13 cellular contexts compared by ENCODE assay signal in the genomic region with DNA sequence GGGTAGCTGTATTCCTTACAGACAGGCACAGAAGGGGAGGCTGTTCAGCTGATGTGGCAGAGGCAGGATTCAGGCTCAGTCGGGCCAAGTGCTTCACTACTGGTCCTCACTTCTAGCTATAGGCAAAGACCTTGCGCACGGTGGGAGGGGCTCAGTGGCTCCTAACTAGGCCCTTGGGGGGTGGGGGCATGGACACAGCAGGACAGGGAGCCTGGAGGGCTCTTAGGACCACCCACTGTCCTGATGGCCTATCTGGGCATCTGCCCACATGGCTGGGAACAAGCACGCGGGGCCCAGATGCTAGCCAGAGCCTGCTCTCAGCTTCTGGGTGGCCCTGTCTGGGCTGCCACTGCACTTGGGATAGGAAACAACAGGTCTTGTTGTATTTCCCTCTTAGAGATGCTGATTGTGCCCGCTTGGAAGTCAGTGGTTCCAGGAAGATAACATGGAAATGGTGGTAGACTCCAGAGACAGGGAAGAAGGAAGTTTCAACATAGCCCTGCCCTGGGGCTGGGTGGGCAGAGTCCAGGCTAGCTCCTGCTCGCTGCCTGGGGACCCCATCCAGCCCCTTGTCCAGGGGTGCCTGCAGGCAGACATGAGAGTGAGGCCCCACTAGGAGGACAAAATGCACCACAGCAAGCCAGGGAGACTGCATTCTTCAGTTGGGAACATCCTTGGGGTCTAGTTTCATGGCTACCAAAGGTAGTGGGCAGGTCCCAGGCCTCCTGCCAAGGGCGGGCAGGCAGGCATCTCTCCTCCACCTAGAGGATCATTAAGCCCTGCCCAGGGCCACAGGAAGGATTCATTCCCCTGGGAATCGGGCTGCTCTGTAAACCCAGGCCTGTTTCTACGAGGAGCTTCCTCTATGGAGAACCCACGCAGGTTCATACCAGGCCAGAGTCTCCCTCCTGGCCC.
DNase-seq lines count a peak whose midpoint lies in the region; TF ChIP-seq lines count a peak whose summit lies in the region.
"Had no signal": no experiment of that assay in that cellular context is flagged by ENCODE, and none has a peak within 500 bp of the region (broad histone marks: within the 10 kb centered on the region; RNA-seq: fewer than 3 reads in every experiment).

No MANE protein-coding gene starts in this region.

- H3K9me3 ChIP-seq in HEK293 (ENCODE audit: control insufficient read depth, insufficient read depth, low read depth, low read length) (no peaks in the 10 kb centered on the region), ascending aorta (no peaks in the 10 kb centered on the region), stomach (no peaks in the 10 kb centered on the region)

- WGBS in stomach, 5 donors, result 76 to 84% (median 84%) methylated on average over 11 of the region's 11 CpGs

- POLR2A ChIA-PET in HEK293 (lab: Yijun Ruan, JAX), result interaction anchor here (0.6 kb wide), 1 partner anchor 142 kb away, joined by 3 read pairs; no protein-coding TSS in a partner anchor

- H3K4me1 ChIP-seq in HEK293 (ENCODE audit: control insufficient read depth, insufficient read depth, low read length), result no peaks in the 10 kb centered on the region
- peaks cover 6 to 10% of the 10 kb centered on the region in 2 donors for H3K4me1 ChIP-seq in ascending aorta
- H3K4me1 ChIP-seq in stomach, result peaks cover 34 to 84% (median 63%) of the 10 kb centered on the region in 4 donors

- no peak for TF ChIP-seq EP300 in stomach (IDR thresholded peaks at IDR 0.05)

- CTCF ChIA-PET in HEK293 (lab: Yijun Ruan, JAX), result no interaction called here

- H3K27me3 ChIP-seq in ascending aorta, result no peaks in the 10 kb centered on the region
- no peaks in the 10 kb centered on the region for H3K27me3 ChIP-seq in stomach

- DNase-seq in ascending aorta (ENCODE audit: low spot score in 2 of 2) (no peak), mesenteric fat pad (ENCODE audit: low spot score) (peak; percentile 72), stomach (no peak), HPDE6-E6E7 (ENCODE audit: extremely low spot score) (no peak), globus pallidus (ENCODE audit: low spot score) (no peak), middle frontal gyrus (ENCODE audit: extremely low spot score, low spot score) (no peak)
- DNase-seq: activated CD8-positive, alpha-beta T cell treated with anti-CD3 and anti-CD28 coated beads, Interleukin-2, amount 10 ng/mL, durations not matched to agents 7 days and 5 days; activated naive CD4-positive, alpha-beta T cell treated with anti-CD3 and anti-CD28 coated beads for 36 hours; Karpas-422; NCI-H2081 treated with DMSO at 0.1 percent for 48 hours; stimulated activated CD4-positive, alpha-beta T cell treated with anti-CD3 and anti-CD28 coated beads, Interleukin-2, amount 100 ng/mL, for 48 hours; stimulated activated naive CD4-positive, alpha-beta T cell had no signal

- TF ChIP-seq POLR2A in stomach (IDR thresholded peaks at IDR 0.05), result no peak

- no peak overlapping the region for H3K27ac ChIP-seq in HEK293 (ENCODE audit: extremely low read depth, low read depth, low read length)
- H3K27ac ChIP-seq in ascending aorta, result peak overlapping the region; percentile 74 to 81
- H3K27ac ChIP-seq in stomach, result peak overlapping the region; percentile 47 to 90 (median 70)

- H3K4me3 ChIP-seq in HEK293 (ENCODE audit: low read depth, low read length) (no peak overlapping the region), ascending aorta (no peak overlapping the region), stomach (no peak overlapping the region)

- intact Hi-C loops in ascending aorta (cut with DNase I), result no loop called here
- intact Hi-C loops in stomach (cut with DNase I; ENCODE audit: low total_unique reads), result no loop called here

- TF ChIP-seq CTCF in HEK293 (tag by site-specific recombination; IDR thresholded peaks at IDR 0.05), result no peak
- TF ChIP-seq CTCF in ascending aorta (IDR thresholded peaks at IDR 0.05), result no peak
- no peak for TF ChIP-seq CTCF in stomach (IDR thresholded peaks at IDR 0.05)

- peaks cover 0 to 39% of the 10 kb centered on the region in 2 experiments; a peak in 2 of 3 replicates for H3K36me3 ChIP-seq in HEK293 (ENCODE audit: control insufficient read depth in 2 of 2, insufficient read depth in 1 of 2, low read length in 2 of 2)
- H3K36me3 ChIP-seq in ascending aorta, result peaks cover 23 to 56% of the 10 kb centered on the region in 2 donors
- peaks cover 30 to 74% (median 61%) of the 10 kb centered on the region in 4 donors for H3K36me3 ChIP-seq in stomach

TF ChIP-seq in HEK293, 187 proteins besides CTCF, POLR2A, EP300 and RAD21:
- TF ChIP-seq ZNF416 (tag by site-specific recombination; IDR thresholded peaks at IDR 0.05), result no peak
- 0 out of 2 replicates have a peak, but pooled peaks have one; percentile 42 for TF ChIP-seq ZIC2 (tag by site-specific recombination; IDR thresholded peaks at IDR 0.05)
- no peak for TF ChIP-seq ZNF645 (tag by site-specific recombination; IDR thresholded peaks at IDR 0.05)
- TF ChIP-seq ZNF555 (tag by site-specific recombination; conservative IDR thresholded peaks at IDR 0.05), result no peak
